ENCODE assay signal across 8 cellular contexts in genomic region chr19:34255546-34255945, GRCh38. TPM values are rescaled to one million over a fixed set of nuclear protein-coding genes. Genes with fewer than 3 reads are reported as not detected.
DNase-seq lines count a peak whose midpoint lies in the region; ATAC-seq, FAIRE-seq and TF ChIP-seq lines count a peak whose summit lies in the region.

No MANE protein-coding gene starts in this region.

- no peaks in the 10 kb centered on the region for H3K9me3 Mint-ChIP-seq in central memory CD8-positive, alpha-beta T cell

- no peaks in the 10 kb centered on the region for H3K27me3 Mint-ChIP-seq in central memory CD8-positive, alpha-beta T cell

- ATAC-seq in A549 (no peak), GM21515 (IDR thresholded peaks at IDR 0.05; ENCODE audit: unreplicated experiment) (no peak), HG03439 (IDR thresholded peaks at IDR 0.05; ENCODE audit: unreplicated experiment) (no peak), GM21576 (IDR thresholded peaks at IDR 0.05; ENCODE audit: unreplicated experiment) (no peak)
- no peak for ATAC-seq in central memory CD8-positive, alpha-beta T cell (replicated peaks; ENCODE audit: extremely low read depth, poor library complexity, severe bottlenecking)

- POLR2A ChIA-PET in A549 (lab: Yijun Ruan, JAX), result interaction anchor here (1.4 kb wide), 1 partner anchor 15 kb away, joined by 3 read pairs; no protein-coding TSS in a partner anchor

- H3K36me3 ChIP-seq in HUES64 (ENCODE audit: insufficient read depth, low read length) (no peaks in the 10 kb centered on the region), muscle layer of duodenum (ENCODE audit: control insufficient read depth in 1 of 2, insufficient read depth in 2 of 2, low read length in 2 of 2) (no peaks in the 10 kb centered on the region)

- no peak overlapping the region for H3K27ac Mint-ChIP-seq in central memory CD8-positive, alpha-beta T cell (ENCODE audit: low read depth)

- TF ChIP-seq EP300 in A549 (IDR thresholded peaks at IDR 0.05), result no peak

- no peak for TF ChIP-seq POLR2A in A549 (IDR thresholded peaks at IDR 0.05; ENCODE audit: low read length)

- H3K27me3 ChIP-seq in HUES64 (ENCODE audit: insufficient read depth, low read length) (no peaks in the 10 kb centered on the region), muscle layer of duodenum (ENCODE audit: low read depth, low read length) (no peaks in the 10 kb centered on the region)

- H3K9ac ChIP-seq in HUES64 (ENCODE audit: low read depth, low read length), result peak overlapping the region; percentile 80; the same call in 1 of the 2 replicates

- WGBS in A549 (ENCODE audit: missing lambda C conversion rate), result 65% methylated on average over 9 of the region's 9 CpGs
- WGBS in HUES64, result 78% methylated on average over 9 of the region's 9 CpGs

- DNase-seq in A549 (ENCODE audit: low read depth in 1 of 2, low spot score in 1 of 2) (no peak), AG20443 (ENCODE audit: low spot score) (no peak)
- DNase-seq in central memory CD8-positive, alpha-beta T cell (ENCODE audit: low spot score in 2 of 2), result no peak

- peak overlapping the region; percentile 85 for H3K4me2 ChIP-seq in A549

- peaks cover 16% of the 10 kb centered on the region for H3K4me1 Mint-ChIP-seq in central memory CD8-positive, alpha-beta T cell

- FAIRE-seq in A549 (lab: Jason Lieb, UNC), result peak; percentile 79

- TF ChIP-seq RAD21 in A549 (conservative IDR thresholded peaks at IDR 0.05 in 1 of 2, IDR thresholded peaks at IDR 0.05 in 1 of 2), result no peak

- H3K27ac ChIP-seq in A549 (peak overlapping the region; percentile 84 to 90; a peak in 5 of 6 replicates), HUES64 (ENCODE audit: low read depth, low read length) (no peak overlapping the region; the same call in 1 of the 2 replicates), muscle layer of duodenum (ENCODE audit: low read length) (peak overlapping the region; percentile 16)

- H3K4me1 ChIP-seq in A549 (peaks cover 23% of the 10 kb centered on the region), HUES64 (ENCODE audit: insufficient read depth, low read length) (peaks cover 8% of the 10 kb centered on the region), muscle layer of duodenum (ENCODE audit: control insufficient read depth in 1 of 2, insufficient read depth in 2 of 2, low read length in 2 of 2) (peaks cover 0 to 11% of the 10 kb centered on the region in 2 donors)

- peaks cover 9% of the 10 kb centered on the region for H3K36me3 Mint-ChIP-seq in central memory CD8-positive, alpha-beta T cell (ENCODE audit: insufficient read depth)

- H3K4me3 ChIP-seq in A549 (peak overlapping the region; percentile 68), HUES64 (ENCODE audit: low read length) (peak overlapping the region; percentile 70), muscle layer of duodenum (ENCODE audit: low read depth in 1 of 2, low read length in 2 of 2) (peak overlapping the region; percentile 71 to 80)

- CTCF ChIA-PET in A549 (lab: Yijun Ruan, JAX), result interaction anchor here (0.6 to 1.4 kb wide), 4 partner anchors 11 to 103 kb away, joined by 3 to 4 read pairs (median 4); no protein-coding TSS in a partner anchor

- H3K9me3 ChIP-seq in A549 (no peaks in the 10 kb centered on the region), HUES64 (ENCODE audit: insufficient read depth, low read depth, low read length) (no peaks in the 10 kb centered on the region), muscle layer of duodenum (ENCODE audit: control insufficient read depth in 1 of 2, low read length in 2 of 2) (no peaks in the 10 kb centered on the region)

- TF ChIP-seq CTCF in A549 (IDR thresholded peaks at IDR 0.05), result no peak

- H3K4me3 Mint-ChIP-seq in central memory CD8-positive, alpha-beta T cell, result peak overlapping the region; percentile 70

TF ChIP-seq in A549, 52 proteins besides CTCF, POLR2A, EP300 and RAD21:
- TF ChIP-seq E2F6 (IDR thresholded peaks at IDR 0.05; ENCODE audit: borderline replicate concordance, low read depth), result no peak
- TF ChIP-seq HEYL (CRISPR knock-in tag; IDR thresholded peaks at IDR 0.05), result no peak
- TF ChIP-seq PHF8 (IDR thresholded peaks at IDR 0.05; ENCODE audit: borderline replicate concordance, low read depth), result no peak
- TF ChIP-seq NR3C1 (IDR thresholded peaks at IDR 0.05), result no peak
- no peak for TF ChIP-seq RFX5 (IDR thresholded peaks at IDR 0.05)
- TF ChIP-seq REST (IDR thresholded peaks at IDR 0.05), result no peak
- no peak for TF ChIP-seq RNF2 (IDR thresholded peaks at IDR 0.05; ENCODE audit: borderline replicate concordance, low read depth)
- no peak for TF ChIP-seq TFCP2L1 (CRISPR knock-in tag; IDR thresholded peaks at IDR 0.05)
- no peak for TF ChIP-seq BHLHE40 (IDR thresholded peaks at IDR 0.05; ENCODE audit: low read depth, low read length)
- no peak for TF ChIP-seq NFE2L2 (conservative IDR thresholded peaks at IDR 0.05; ENCODE audit: low read length)

RNA-seq across cellular contexts. Expression of gene GARRE1, which starts 1.2 kb away (rescaled TPM):
- 19.4 and 20.0 TPM in 2 replicates for polyA plus RNA-seq in A549 (2011; rRNA removed)
- 10.9 and 13.3 TPM in 2 replicates for polyA plus RNA-seq in A549 (2012; cell fraction: cytosol; rRNA removed)
- 15.7 and 23.1 TPM in 2 replicates for polyA plus RNA-seq in A549 (2012; cell fraction: nucleus; rRNA removed)
- polyA plus RNA-seq in A549 (2017; fragmentation: RNase III; extraction: RNeasy Plus Mini Kit Qiagen cat#74134 plus additional on column Dnase treatment), result 9.0 to 9.6 TPM (median 9.1 TPM) in 3 replicates
- 21.1 and 21.2 TPM in 2 replicates for polyA minus RNA-seq in A549 (2011; rRNA and poly(A)+ RNA removed)
- 11.5 TPM for polyA plus RNA-seq in HUES64 (2013, experiment 1 of 2)
- 12.6 TPM for polyA plus RNA-seq in HUES64 (2013, experiment 2 of 2)
